Comparison of ENCODE assay signal across 8 cellular contexts in the genomic region with DNA sequence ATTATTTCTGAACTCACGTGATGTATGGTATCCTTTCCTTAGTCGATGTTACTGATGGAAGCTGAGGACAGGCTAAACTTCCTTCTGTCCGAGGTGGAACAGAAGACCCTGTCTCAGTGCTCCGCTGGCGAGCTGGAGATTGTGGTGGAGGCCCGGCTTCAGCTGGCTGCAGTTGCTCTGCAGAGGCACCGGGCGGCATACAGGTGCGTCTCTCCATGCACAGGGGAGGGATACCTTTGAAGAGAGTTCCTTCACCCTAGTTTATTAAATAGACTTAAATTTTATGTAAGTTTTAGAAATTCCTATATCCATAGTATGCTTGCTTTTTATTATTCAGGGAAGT.
DNase-seq lines count a peak whose midpoint lies in the region; ATAC-seq, FAIRE-seq and TF ChIP-seq lines count a peak whose summit lies in the region.

No MANE protein-coding gene starts in this region.

- no peaks in the 10 kb centered on the region for H3K36me3 ChIP-seq in small intestine (ENCODE audit: control insufficient read depth in 2 of 2, insufficient read depth in 2 of 2, low read length in 2 of 2)

- peaks cover 0 to 2% of the 10 kb centered on the region in 2 donors for H3K4me1 ChIP-seq in small intestine (ENCODE audit: control insufficient read depth in 2 of 2, insufficient read depth in 1 of 2, low read depth in 1 of 2, low read length in 1 of 2)

- no peaks in the 10 kb centered on the region for H3K9me3 ChIP-seq in small intestine (ENCODE audit: control insufficient read depth, low read depth)

- ATAC-seq in GM21723 (IDR thresholded peaks at IDR 0.05; ENCODE audit: unreplicated experiment) = peak; percentile 49

- WGBS in small intestine, 3 donors = 54 to 60% (median 56%) methylated on average over 9 of the region's 9 CpGs

- H3K27ac ChIP-seq in small intestine (ENCODE audit: low read depth in 1 of 2, low read length in 1 of 2) = peak overlapping the region; percentile 73 to 74

- H3K4me3 ChIP-seq in Jurkat, Clone E6-1 (ENCODE audit: low read length) = peak overlapping the region; percentile 29
- H3K4me3 ChIP-seq in WI38 (ENCODE audit: low read depth, low read length) = peak overlapping the region; percentile 61
- peak overlapping the region; percentile 25 for H3K4me3 ChIP-seq in fibroblast of mammary gland (ENCODE audit: control insufficient read depth, low read depth, low read length)
- H3K4me3 ChIP-seq in small intestine (ENCODE audit: low read depth in 1 of 2, low read length in 2 of 2) = peak overlapping the region in 1 of 2 donors; percentile 47

- TF ChIP-seq CTCF in WI38 (IDR thresholded peaks at IDR 0.05; ENCODE audit: low read depth, low read length) (no peak), fibroblast of mammary gland (conservative IDR thresholded peaks at IDR 0.05; ENCODE audit: control insufficient read depth, insufficient read depth, low read depth, low read length) (no peak)

- peak; percentile 32 for DNase-seq in NCI-H1092 treated with DMSO at 0.1 percent for 48 hours (lab: John Stamatoyannopoulos, UW)
- no peak for DNase-seq in NCI-H1092 (lab: John Stamatoyannopoulos, UW)
- DNase-seq in Jurkat, Clone E6-1 (ENCODE audit: low read depth, low spot score) = no peak
- peak; percentile 1 for DNase-seq in fibroblast of mammary gland (ENCODE audit: low read depth)
- no peak for DNase-seq in small intestine
- DNase-seq in HK-2 (ENCODE audit: unreplicated experiment) = no peak

- H3K27me3 ChIP-seq in small intestine (ENCODE audit: control insufficient read depth in 2 of 2, insufficient read depth in 2 of 2, low read length in 2 of 2) = no peaks in the 10 kb centered on the region

- FAIRE-seq in small intestine (lab: Jason Lieb, UNC) = no peak

Comparison
In these comparisons a context has a peak if more than half of its experiments do, and no peak if none do; other contexts are left out.
1. DNase-seq: peak in NCI-H1092 treated with DMSO at 0.1 percent for 48 hours (single experiment) and fibroblast of mammary gland (single experiment); none in NCI-H1092 (single experiment), Jurkat, Clone E6-1 (single experiment), small intestine (single experiment) and HK-2 (single experiment).